ENCODE assay signal across 8 cellular contexts in genomic region chr19:4723465-4724251, GRCh38. TPM values are rescaled to one million over a fixed set of nuclear protein-coding genes. Genes with fewer than 3 reads are reported as not detected.
DNase-seq lines count a peak whose midpoint lies in the region; ATAC-seq and TF ChIP-seq lines count a peak whose summit lies in the region.

DPP9 (minus strand) TSS chr19:4723842; CDS start chr19:4719906, 3,936 bp downstream.

- peak within 1 kb of the TSS; percentile 100 for H3K4me3 Mint-ChIP-seq in activated T-helper 2 cell treated with anti-CD3 and anti-CD28 coated beads, Interferon-gamma antibody, Interleukin-2, Interleukin-4, amounts not matched to agents 10 μg/mL and 5 μg/mL and 100 μg/mL, durations not matched to agents 14 hours and 24 hours and 36 hours (ENCODE audit: low read depth)
- peak within 1 kb of the TSS; percentile 91 to 98 (median 96) for H3K4me3 Mint-ChIP-seq in naive thymus-derived CD8-positive, alpha-beta T cell

- H3K4me1 Mint-ChIP-seq in activated T-helper 2 cell treated with anti-CD3 and anti-CD28 coated beads, Interferon-gamma antibody, Interleukin-2, Interleukin-4, amounts not matched to agents 10 μg/mL and 5 μg/mL and 100 μg/mL, durations not matched to agents 14 hours and 24 hours and 36 hours (ENCODE audit: low read depth): peaks cover 12% of the 10 kb centered on the region
- peaks cover 22 to 48% (median 44%) of the 10 kb centered on the region in 4 donors for H3K4me1 Mint-ChIP-seq in naive thymus-derived CD8-positive, alpha-beta T cell

- no peaks in the 10 kb centered on the region for H3K9me3 Mint-ChIP-seq in activated T-helper 2 cell treated with anti-CD3 and anti-CD28 coated beads, Interferon-gamma antibody, Interleukin-2, Interleukin-4, amounts not matched to agents 10 μg/mL and 5 μg/mL and 100 μg/mL, durations not matched to agents 14 hours and 24 hours and 36 hours
- H3K9me3 Mint-ChIP-seq in naive thymus-derived CD8-positive, alpha-beta T cell: peaks cover 0 to 9% (median 0%) of the 10 kb centered on the region in 9 donors

- H3K9me3 ChIP-seq in RWPE2 (ENCODE audit: severe bottlenecking): no peaks in the 10 kb centered on the region

- H3K27ac Mint-ChIP-seq in activated T-helper 2 cell treated with anti-CD3 and anti-CD28 coated beads, Interferon-gamma antibody, Interleukin-2, Interleukin-4, amounts not matched to agents 10 μg/mL and 5 μg/mL and 100 μg/mL, durations not matched to agents 14 hours and 24 hours and 36 hours: peak within 1 kb of the TSS; percentile 95
- H3K27ac Mint-ChIP-seq in naive thymus-derived CD8-positive, alpha-beta T cell: peak within 1 kb of the TSS; percentile 92 to 100 (median 96)

- TF ChIP-seq CTCF in RWPE2 (IDR thresholded peaks at IDR 0.05; ENCODE audit: poor library complexity, severe bottlenecking) (peak; percentile 34), fibroblast of mammary gland (conservative IDR thresholded peaks at IDR 0.05; ENCODE audit: control insufficient read depth, insufficient read depth, low read depth, low read length) (no peak)

- DNase-seq in EL (peak; percentile 98), H4 (ENCODE audit: low spot score) (peak; percentile 97), LoVo (ENCODE audit: low spot score) (peak; percentile 98), RWPE2 (ENCODE audit: low spot score) (peak; percentile 93), fibroblast of mammary gland (ENCODE audit: low read depth) (peak; percentile 98)
- DNase-seq in activated T-helper 2 cell treated with anti-CD3 and anti-CD28 coated beads, Interferon-gamma antibody, Interleukin-2, Interleukin-4, amounts not matched to agents 10 μg/mL and 5 μg/mL and 100 μg/mL, durations not matched to agents 14 hours and 24 hours and 36 hours (ENCODE audit: low spot score): peak; percentile 97
- peak; percentile 93 to 100 (median 98) for DNase-seq in naive thymus-derived CD8-positive, alpha-beta T cell
- DNase-seq in stimulated activated naive CD4-positive, alpha-beta T cell (lab: John Stamatoyannopoulos, UW): peak; percentile 88 to 99 (median 97)

- ATAC-seq in RWPE2 (ENCODE audit: low read depth): peak; percentile 85
- ATAC-seq in naive thymus-derived CD8-positive, alpha-beta T cell: peak; percentile 91 to 92

- POLR2A ChIA-PET in naive thymus-derived CD8-positive, alpha-beta T cell (lab: Charles Lee): interaction anchor here (0.5 to 4.0 kb wide), 12 partner anchors 9 to 1169 kb away, joined by 3 to 46 read pairs (median 4); partner anchors contain the start of genes FEM1A and HDGFL2

- peak within 1 kb of the TSS; percentile 83 for H3K4me3 ChIP-seq in RWPE2 (ENCODE audit: severe bottlenecking)
- H3K4me3 ChIP-seq in fibroblast of mammary gland (ENCODE audit: control insufficient read depth, low read depth, low read length): peak within 1 kb of the TSS; percentile 97

- H3K36me3 Mint-ChIP-seq in activated T-helper 2 cell treated with anti-CD3 and anti-CD28 coated beads, Interferon-gamma antibody, Interleukin-2, Interleukin-4, amounts not matched to agents 10 μg/mL and 5 μg/mL and 100 μg/mL, durations not matched to agents 14 hours and 24 hours and 36 hours (ENCODE audit: low read depth): peaks cover 22% of the 10 kb centered on the region
- H3K36me3 Mint-ChIP-seq in naive thymus-derived CD8-positive, alpha-beta T cell: peaks cover 0 to 21% (median 3%) of the 10 kb centered on the region in 3 donors

- H3K27me3 ChIP-seq in RWPE2 (ENCODE audit: insufficient read depth, poor library complexity, severe bottlenecking): no peaks in the 10 kb centered on the region

- intact Hi-C loops in activated T-helper 2 cell treated with anti-CD3 and anti-CD28 coated beads, Interferon-gamma antibody, Interleukin-2, Interleukin-4, amounts not matched to agents 10 μg/mL and 5 μg/mL and 100 μg/mL, durations not matched to agents 14 hours and 24 hours and 36 hours (cut with micrococcal nuclease): loop anchor here (1.0 to 5.0 kb wide), 4 partner anchors 53 to 356 kb away; partner anchors contain the start of genes FEM1A, HDGFL2 and MYDGF

- peaks cover under 1% of the 10 kb centered on the region for H3K4me1 ChIP-seq in RWPE2 (ENCODE audit: insufficient read depth, poor library complexity, severe bottlenecking)

- peaks cover 38% of the 10 kb centered on the region for H3K36me3 ChIP-seq in RWPE2 (ENCODE audit: low read depth)

- no peaks in the 10 kb centered on the region for H3K27me3 Mint-ChIP-seq in activated T-helper 2 cell treated with anti-CD3 and anti-CD28 coated beads, Interferon-gamma antibody, Interleukin-2, Interleukin-4, amounts not matched to agents 10 μg/mL and 5 μg/mL and 100 μg/mL, durations not matched to agents 14 hours and 24 hours and 36 hours (ENCODE audit: low read depth)
- H3K27me3 Mint-ChIP-seq in naive thymus-derived CD8-positive, alpha-beta T cell: peaks cover 0 to 8% (median 0%) of the 10 kb centered on the region in 5 donors

- H3K27ac ChIP-seq in RWPE2 (ENCODE audit: poor library complexity, severe bottlenecking): peak within 1 kb of the TSS; percentile 99

RNA-seq across cellular contexts. Expression of gene DPP9, which starts in this region (rescaled TPM):
- 27.7 and 47.5 TPM in 2 replicates for total RNA-seq in H4 (2014; rRNA removed; shearing (Covaris generic))
- 84.8 and 87.2 TPM in 2 replicates for total RNA-seq in activated T-helper 2 cell treated with anti-CD3 and anti-CD28 coated beads, Interferon-gamma antibody, Interleukin-2, Interleukin-4, amounts not matched to agents 10 μg/mL and 5 μg/mL and 100 μg/mL, durations not matched to agents 14 hours and 24 hours and 36 hours
- 10 to 100 TPM; 82.3 to 86.6 TPM for total RNA-seq in naive thymus-derived CD8-positive, alpha-beta T cell
- polyA plus RNA-seq in naive thymus-derived CD8-positive, alpha-beta T cell: 10 to 100 TPM; 16.1 to 30.6 (median 21.9) TPM

Comparison
In these comparisons a context has a peak if more than half of its experiments do, and no peak if none do; other contexts are left out.
1. Peak in every context shown above with its lines: DNase-seq, ATAC-seq, H3K4me3 ChIP-seq and H3K27ac ChIP-seq.